In genomic region chr16:25066426-25066746, GRCh38 we compare ENCODE assay signal across 8 cellular contexts. TPM values are rescaled to one million over a fixed set of nuclear protein-coding genes. Genes with fewer than 3 reads are reported as not detected.
DNase-seq lines count a peak whose midpoint lies in the region; ATAC-seq and TF ChIP-seq lines count a peak whose summit lies in the region.

No MANE protein-coding gene starts in this region.

- H3K9ac ChIP-seq in OCI-LY1 (ENCODE audit: low read length) (peak overlapping the region; percentile 79), parathyroid adenoma (peak overlapping the region; percentile 9)

- H3F3A ChIP-seq in DOHH2 (ENCODE audit: control insufficient read depth, insufficient read depth) (no peaks in the 10 kb centered on the region), OCI-LY1 (ENCODE audit: insufficient read depth, low read length) (no peaks in the 10 kb centered on the region)

- H3K27ac ChIP-seq in DOHH2 (ENCODE audit: low read depth, low read length) (no peak overlapping the region), OCI-LY1 (ENCODE audit: low read depth, low read length, poor library complexity, severe bottlenecking) (peak overlapping the region; percentile 33), parathyroid adenoma (peak overlapping the region; percentile 65)

- no peak for ATAC-seq in HG03469 (IDR thresholded peaks at IDR 0.05; ENCODE audit: unreplicated experiment)
- no peak for ATAC-seq in GM18909 (IDR thresholded peaks at IDR 0.05; ENCODE audit: poor library complexity, unreplicated experiment)
- ATAC-seq in HG03460 (IDR thresholded peaks at IDR 0.05; ENCODE audit: unreplicated experiment): no peak

- H3K9me2 ChIP-seq in DOHH2 (replicated peaks; ENCODE audit: control insufficient read depth, low read length) (no peaks in the 10 kb centered on the region), OCI-LY1 (ENCODE audit: low read depth, low read length) (no peaks in the 10 kb centered on the region)

- H4K20me1 ChIP-seq in DOHH2 (ENCODE audit: control insufficient read depth, insufficient read depth, low read depth, low read length): no peaks in the 10 kb centered on the region
- H4K20me1 ChIP-seq in OCI-LY1 (ENCODE audit: insufficient read depth, low read length): no peaks in the 10 kb centered on the region

- no peak for TF ChIP-seq CTCF in DOHH2 (IDR thresholded peaks at IDR 0.05; ENCODE audit: low read depth, low read length, poor library complexity, severe bottlenecking)
- no peak for TF ChIP-seq CTCF in OCI-LY1 (IDR thresholded peaks at IDR 0.05; ENCODE audit: low read length)
- no peak for TF ChIP-seq CTCF in epithelial cell of esophagus (IDR thresholded peaks at IDR 0.05; ENCODE audit: insufficient read depth, low read depth, low read length, missing control alignments)
- TF ChIP-seq CTCF in parathyroid adenoma (IDR thresholded peaks at IDR 0.05): no peak

- in situ Hi-C loops in G401 (cut with HindIII; ENCODE audit: low sequenced_read_pairs): no loop called here

- no peaks in the 10 kb centered on the region for H3K9me3 ChIP-seq in DOHH2 (ENCODE audit: control insufficient read depth, insufficient read depth, low read length)
- H3K9me3 ChIP-seq in OCI-LY1 (ENCODE audit: low read length): no peaks in the 10 kb centered on the region
- no peaks in the 10 kb centered on the region for H3K9me3 ChIP-seq in parathyroid adenoma (ENCODE audit: control insufficient read depth, low read length)

- DNase-seq in epithelial cell of esophagus (ENCODE audit: low read depth) (no peak), G401 (ENCODE audit: low spot score) (no peak)

- H3K4me2 ChIP-seq in DOHH2 (ENCODE audit: low read length) (peak overlapping the region; percentile 98), OCI-LY1 (ENCODE audit: low read length) (peak overlapping the region; percentile 97), parathyroid adenoma (ENCODE audit: low read length) (peak overlapping the region; percentile 89)

- peaks cover 15% of the 10 kb centered on the region for H3K27me3 ChIP-seq in DOHH2 (ENCODE audit: control insufficient read depth, low read length)
- H3K27me3 ChIP-seq in OCI-LY1 (ENCODE audit: insufficient read depth, low read length): no peaks in the 10 kb centered on the region
- H3K27me3 ChIP-seq in parathyroid adenoma (ENCODE audit: control insufficient read depth, insufficient read depth, low read length): no peaks in the 10 kb centered on the region

- H2AFZ ChIP-seq in OCI-LY1 (ENCODE audit: low read length) (peak overlapping the region; percentile 96), parathyroid adenoma (peak overlapping the region; percentile 100)

- H3K79me2 ChIP-seq in DOHH2 (ENCODE audit: control insufficient read depth, low read length) (no peaks in the 10 kb centered on the region), OCI-LY1 (ENCODE audit: insufficient read depth, low read length) (no peaks in the 10 kb centered on the region), parathyroid adenoma (no peaks in the 10 kb centered on the region)

- H3K36me3 ChIP-seq in DOHH2 (ENCODE audit: control insufficient read depth, low read length) (no peaks in the 10 kb centered on the region), OCI-LY1 (ENCODE audit: insufficient read depth, low read length) (no peaks in the 10 kb centered on the region), parathyroid adenoma (ENCODE audit: control insufficient read depth, insufficient read depth, low read length) (no peaks in the 10 kb centered on the region)

- peak overlapping the region; percentile 83 for H3K4me3 ChIP-seq in DOHH2 (ENCODE audit: low read length)
- peak overlapping the region; percentile 73 for H3K4me3 ChIP-seq in OCI-LY1 (ENCODE audit: low read depth, low read length, poor library complexity, severe bottlenecking)
- H3K4me3 ChIP-seq in epithelial cell of esophagus (ENCODE audit: low read length): peak overlapping the region; percentile 40
- peak overlapping the region; percentile 66 for H3K4me3 ChIP-seq in parathyroid adenoma (ENCODE audit: low read depth, low read length)

- H3K4me1 ChIP-seq in DOHH2 (ENCODE audit: control insufficient read depth, low read length) (peaks cover 18% of the 10 kb centered on the region), OCI-LY1 (ENCODE audit: insufficient read depth, low read length, severe bottlenecking) (peaks cover 23% of the 10 kb centered on the region), parathyroid adenoma (peaks cover 2% of the 10 kb centered on the region)

RNA-seq across cellular contexts. Expression of gene LCMT1, which starts 45.2 kb away (rescaled TPM):
- 87.4 and 108 TPM in 2 replicates for total RNA-seq in G401 (2014; rRNA removed; shearing (Covaris generic))

RNA-seq across cellular contexts. Expression of gene ARHGAP17, which starts 51.2 kb away (rescaled TPM):
- 11.7 and 14.4 TPM in 2 replicates for total RNA-seq in G401 (2014; rRNA removed; shearing (Covaris generic))
